ENCODE assay signal across 18 cellular contexts in the genomic region with DNA sequence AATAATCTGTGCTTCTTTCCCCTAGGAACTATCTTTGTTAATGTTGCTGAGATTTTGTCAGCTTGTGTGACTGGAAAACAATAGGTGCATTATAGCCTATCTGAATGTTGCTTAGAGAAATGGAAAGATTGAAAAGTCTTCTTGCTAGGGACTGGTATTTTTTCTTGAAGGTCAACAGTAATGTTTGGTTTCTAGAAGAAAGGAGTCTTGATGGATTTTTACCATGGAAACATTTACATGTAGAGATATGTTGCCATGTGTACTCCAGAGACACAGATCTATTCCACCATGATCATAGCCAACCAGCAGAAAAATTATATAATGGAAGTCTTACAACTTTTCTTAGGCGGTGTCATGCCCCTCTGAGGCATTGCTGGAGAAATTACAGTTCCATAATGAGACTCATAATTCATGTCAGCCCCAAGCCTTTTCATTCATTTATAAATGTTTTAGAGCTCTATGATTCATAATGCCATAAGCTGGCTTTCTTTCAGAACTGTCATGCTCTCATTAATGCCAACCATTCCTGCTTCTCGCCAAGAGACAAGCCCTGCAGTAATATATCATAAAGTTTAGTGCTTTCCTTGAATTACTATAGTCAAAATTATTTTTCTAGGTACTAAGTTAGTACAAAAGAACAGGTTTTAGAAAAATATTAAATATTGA.
"Had no signal": no experiment of that assay in that cellular context is flagged by ENCODE, and none has a peak within 500 bp of the region (broad histone marks: within the 10 kb centered on the region; RNA-seq: fewer than 3 reads in every experiment).

No MANE protein-coding gene starts in this region.

- H3K27me3 ChIP-seq: body of pancreas, esophagus muscularis mucosa, heart left ventricle had no signal

- H3K4me3 Mint-ChIP-seq: activated CD8-positive, alpha-beta memory T cell treated with anti-CD3 and anti-CD28 coated beads, Interleukin-2, amount 10 ng/mL, durations not matched to agents 7 days and 5 days; activated T-cell treated with anti-CD3 and anti-CD28 coated beads, Interleukin-2, amount 50 U/mL, for 24 hours; T-helper 2 cell treated with Interferon-gamma antibody and Interleukin-4, amounts not matched to agents 5 μg/mL and 100 μg/mL, for 36 hours had no signal

- H3K27me3 Mint-ChIP-seq: activated CD8-positive, alpha-beta memory T cell treated with anti-CD3 and anti-CD28 coated beads, Interleukin-2, amount 10 ng/mL, durations not matched to agents 7 days and 5 days; activated T-cell treated with anti-CD3 and anti-CD28 coated beads, Interleukin-2, amount 50 U/mL, for 24 hours had no signal

- H3K9me3 Mint-ChIP-seq: activated naive CD4-positive, alpha-beta T cell treated with anti-CD3 and anti-CD28 coated beads, Interleukin-2, amount 50 U/mL, for 72 hours; activated T-cell treated with anti-CD3 and anti-CD28 coated beads, Interleukin-2, amount 50 U/mL, for 24 hours; T-helper 2 cell treated with Interferon-gamma antibody and Interleukin-4, amounts not matched to agents 5 μg/mL and 100 μg/mL, for 36 hours had no signal

- H3K4me3 ChIP-seq: body of pancreas, esophagus muscularis mucosa, heart left ventricle, left ventricle myocardium inferior had no signal

- H3K36me3 ChIP-seq: esophagus muscularis mucosa, heart left ventricle, left ventricle myocardium inferior had no signal

- H3K4me1 ChIP-seq: body of pancreas, esophagus muscularis mucosa, heart left ventricle, left ventricle myocardium inferior had no signal

- DNase-seq: activated CD4-positive, alpha-beta T cell treated with anti-CD3 and anti-CD28 coated beads, Interleukin-2, amount 50 U/mL, for 48 hours; activated CD4-positive, CD25-positive, alpha-beta regulatory T cell treated with anti-CD3 and anti-CD28 coated beads, Interleukin-2, amount 50 U/mL, for 72 hours; activated CD8-positive, alpha-beta memory T cell treated with anti-CD3 and anti-CD28 coated beads, Interleukin-2, amount 10 ng/mL, durations not matched to agents 7 days and 5 days; activated effector memory CD4-positive, alpha-beta T cell treated with Interleukin-2 at 50 U/mL for 16 hours; activated T-cell treated with anti-CD3 and anti-CD28 coated beads, Interleukin-2, amount 50 U/mL, for 24 hours; amniotic stem cell; body of pancreas; dermis blood vessel endothelial cell; foreskin fibroblast; heart left ventricle; islet precursor cell; left ventricle myocardium inferior; mesendoderm; stimulated activated CD4-positive, alpha-beta T cell treated with anti-CD3 and anti-CD28 coated beads, Interleukin-2, amount 100 ng/mL, for 48 hours; stimulated activated naive CD8-positive, alpha-beta T cell treated with anti-CD3 and anti-CD28 coated beads, Interleukin-15, Interleukin-2, amounts not matched to agents 100 U/mL and 50 U/mL, for 24 hours had no signal

- H3K36me3 Mint-ChIP-seq: activated CD8-positive, alpha-beta memory T cell treated with anti-CD3 and anti-CD28 coated beads, Interleukin-2, amount 10 ng/mL, durations not matched to agents 7 days and 5 days; activated naive CD4-positive, alpha-beta T cell treated with anti-CD3 and anti-CD28 coated beads, Interleukin-2, amount 50 U/mL, for 72 hours had no signal

- H3K9me3 ChIP-seq: body of pancreas, esophagus muscularis mucosa, heart left ventricle, left ventricle myocardium inferior had no signal

- H3K27ac ChIP-seq: body of pancreas, esophagus muscularis mucosa, heart left ventricle, left ventricle myocardium inferior had no signal

- ATAC-seq: activated CD8-positive, alpha-beta memory T cell treated with anti-CD3 and anti-CD28 coated beads, Interleukin-2, amount 10 ng/mL, durations not matched to agents 7 days and 5 days; activated naive CD4-positive, alpha-beta T cell treated with anti-CD3 and anti-CD28 coated beads, Interleukin-2, amount 50 U/mL, for 72 hours; body of pancreas; heart left ventricle; stimulated activated naive CD8-positive, alpha-beta T cell treated with anti-CD3 and anti-CD28 coated beads, Interleukin-15, Interleukin-2, amounts not matched to agents 100 U/mL and 50 U/mL, for 24 hours had no signal

- H3K27ac Mint-ChIP-seq: activated CD8-positive, alpha-beta memory T cell treated with anti-CD3 and anti-CD28 coated beads, Interleukin-2, amount 10 ng/mL, durations not matched to agents 7 days and 5 days; activated naive CD4-positive, alpha-beta T cell treated with anti-CD3 and anti-CD28 coated beads, Interleukin-2, amount 50 U/mL, for 72 hours; activated T-cell treated with anti-CD3 and anti-CD28 coated beads, Interleukin-2, amount 50 U/mL, for 24 hours; T-helper 2 cell treated with Interferon-gamma antibody and Interleukin-4, amounts not matched to agents 5 μg/mL and 100 μg/mL, for 36 hours had no signal

- H3K4me1 Mint-ChIP-seq: activated CD8-positive, alpha-beta memory T cell treated with anti-CD3 and anti-CD28 coated beads, Interleukin-2, amount 10 ng/mL, durations not matched to agents 7 days and 5 days had no signal
